2 cellular contexts compared by ENCODE assay signal in genomic region chr2:58866527-58866926, GRCh38.
TF ChIP-seq lines count a peak whose summit lies in the region.

No MANE protein-coding gene starts in this region.

TF ChIP-seq in GM23338, 12 proteins besides CTCF, POLR2A, EP300 and RAD21:
- TF ChIP-seq ZNF462 (CRISPR knock-in tag; IDR thresholded peaks at IDR 0.05) (no peak), ZNF114 (CRISPR knock-in tag; IDR thresholded peaks at IDR 0.05) (no peak), CREB1 (CRISPR knock-in tag; IDR thresholded peaks at IDR 0.05; ENCODE audit: low read depth) (no peak), EZH2phosphoT487 (IDR thresholded peaks at IDR 0.05; ENCODE audit: unreplicated experiment) (no peak), REST (IDR thresholded peaks at IDR 0.05; ENCODE audit: unreplicated experiment) (no peak), POLR2AphosphoS5 (IDR thresholded peaks at IDR 0.05; ENCODE audit: low read depth) (no peak), ETS1 (IDR thresholded peaks at IDR 0.05) (no peak), NANOG (IDR thresholded peaks at IDR 0.05; ENCODE audit: borderline replicate concordance) (no peak), STAT1 (IDR thresholded peaks at IDR 0.05; ENCODE audit: unreplicated experiment) (no peak), EZH2 (IDR thresholded peaks at IDR 0.05; ENCODE audit: low read depth, unreplicated experiment) (no peak), JUNB (IDR thresholded peaks at IDR 0.05; ENCODE audit: unreplicated experiment) (no peak), ZNF331 (CRISPR knock-in tag; IDR thresholded peaks at IDR 0.05; ENCODE audit: low read depth) (no peak)

TF ChIP-seq in WTC11, 78 proteins besides CTCF, POLR2A, EP300 and RAD21 (continued from another document):
- no peak for TF ChIP-seq AFF4 (CRISPR knock-in tag; IDR thresholded peaks at IDR 0.05; ENCODE audit: borderline replicate concordance)
